Comparison of ENCODE assay signal across 21 cellular contexts in the genomic region with DNA sequence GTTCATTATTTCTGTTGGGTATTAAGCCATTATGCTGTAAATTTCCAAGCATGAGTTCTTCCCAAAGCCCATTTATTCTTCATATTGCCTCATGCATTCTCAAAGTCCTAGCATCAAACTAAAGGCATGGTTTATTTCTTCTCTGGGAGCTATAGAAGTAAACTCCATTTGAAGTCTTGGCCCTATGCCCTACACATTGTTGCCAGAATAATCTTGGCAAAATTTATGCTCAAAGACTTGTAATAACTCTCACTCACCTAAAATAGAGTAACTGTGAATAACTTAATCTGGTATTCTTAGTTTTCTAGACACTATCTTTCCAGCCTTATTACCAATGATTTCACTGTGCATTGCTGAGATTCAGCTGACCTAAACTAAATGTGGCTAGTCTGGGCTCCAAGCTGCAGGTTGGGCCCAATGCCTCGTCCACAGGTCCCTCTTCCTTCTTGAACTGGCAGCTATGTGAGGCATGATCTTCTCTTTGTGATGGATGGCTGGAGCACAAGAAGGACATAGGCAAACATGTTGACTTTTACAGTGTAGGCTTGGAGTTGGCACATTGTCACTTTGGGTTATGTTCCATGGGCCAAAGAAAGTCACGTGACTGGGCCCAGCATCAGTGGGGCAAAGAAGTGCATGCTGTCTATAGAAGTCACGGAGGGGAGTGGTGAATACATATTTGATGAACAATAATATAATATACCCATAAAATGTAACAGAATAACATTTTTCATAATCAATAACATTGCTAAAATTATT.
"Had no signal": no experiment of that assay in that cellular context is flagged by ENCODE, and none has a peak within 500 bp of the region (broad histone marks: within the 10 kb centered on the region; RNA-seq: fewer than 3 reads in every experiment).

No MANE protein-coding gene starts in this region.

- FAIRE-seq: islet of Langerhans, kidney had no signal

- H3K4me1 ChIP-seq: left ventricle myocardium inferior, neural progenitor cell, right atrium auricular region, tibial nerve, uterus had no signal

- H3K4me2 ChIP-seq: neural progenitor cell had no signal

- H3K9ac ChIP-seq: neural progenitor cell had no signal

- H3K27me3 ChIP-seq: neural progenitor cell, ovary, right atrium auricular region, tibial nerve, uterus had no signal

- H3K9me3 ChIP-seq: ovary, tibial nerve, uterus had no signal

- H3K36me3 ChIP-seq: left ventricle myocardium inferior, neural progenitor cell, ovary, right atrium auricular region, tibial nerve, uterus had no signal

- H3K27ac ChIP-seq: left ventricle myocardium inferior, neural progenitor cell, ovary, right atrium auricular region, skin epidermis, tibial nerve, uterus had no signal

- ATAC-seq: natural killer cell; sciatic nerve; stimulated activated naive B cell treated with anti-CD40 and anti-IgM and Interleukin-4, amounts not matched to agents 10 μg/mL and 1 μg/mL and 100 μg/mL, for 72 hours had no signal

- DNase-seq: hippocampal formation; kidney; left ventricle myocardium inferior; mesendoderm; naive B cell; natural killer cell; nephron progenitor cell; ovary; stimulated activated CD4-positive, alpha-beta T cell treated with anti-CD3 and anti-CD28 coated beads, Interleukin-12 subunit alpha, Interleukin-12 subunit beta, amount 100 ng/mL, for 4 hours; stimulated activated CD4-positive, alpha-beta T cell treated with anti-CD3 and anti-CD28 coated beads, Interleukin-15, amount 100 ng/mL, for 24 hours; stimulated activated CD4-positive, alpha-beta T cell treated with anti-CD3 and anti-CD28 coated beads, Interleukin-2, amount 100 ng/mL, for 24 hours; stimulated activated CD4-positive, alpha-beta T cell treated with anti-CD3 and anti-CD28 coated beads, Interleukin-4, amount 100 ng/mL, for 1 hour; stimulated activated naive B cell treated with anti-CD40 and anti-IgM and Interleukin-4, amounts not matched to agents 10 μg/mL and 1 μg/mL and 100 μg/mL, for 72 hours; uterus had no signal

- H3K4me3 ChIP-seq: left ventricle myocardium inferior, lung, neural progenitor cell, ovary, right atrium auricular region, skin epidermis, tibial nerve, uterus had no signal

- H2AFZ ChIP-seq: neural progenitor cell had no signal
